In the genomic region with DNA sequence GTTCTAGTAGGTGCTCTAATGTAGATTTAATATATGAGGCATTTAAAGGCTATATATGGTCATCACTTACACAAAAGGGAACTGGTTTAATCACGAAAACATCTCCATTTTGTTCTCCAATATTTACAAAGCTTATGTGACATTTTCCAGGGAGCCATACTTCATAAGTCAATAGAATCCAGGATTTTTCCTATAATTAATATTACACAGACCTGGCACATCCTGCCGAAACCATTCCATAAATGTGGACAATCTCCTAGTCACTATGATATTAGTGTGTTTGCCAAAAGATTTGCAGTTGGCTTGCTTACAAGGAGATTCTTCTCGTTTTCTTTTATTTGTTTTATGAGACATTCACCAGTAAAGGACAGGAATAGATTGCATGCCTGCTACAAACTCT, we compare ENCODE assay signal across 26 cellular contexts.
"Had no signal": no experiment of that assay in that cellular context is flagged by ENCODE, and none has a peak within 500 bp of the region (broad histone marks: within the 10 kb centered on the region; RNA-seq: fewer than 3 reads in every experiment).

No MANE protein-coding gene starts in this region.

- H3K36me3 ChIP-seq: left lung, lower lobe of right lung, neural progenitor cell, neutrophil, ovary, right atrium auricular region, right lobe of liver, stomach, tibial nerve, uterus had no signal

- H3K27ac ChIP-seq: left lung, lower lobe of right lung, neural progenitor cell, neutrophil, ovary, right atrium auricular region, right lobe of liver, stomach, testis, tibial nerve, uterus had no signal

- ATAC-seq: left colon; left lung; lower lobe of right lung; naive thymus-derived CD8-positive, alpha-beta T cell; right lobe of liver; stimulated activated naive B cell treated with anti-CD40 and anti-IgM and Interleukin-4, amounts not matched to agents 10 μg/mL and 1 μg/mL and 100 μg/mL, for 72 hours; stimulated activated naive CD8-positive, alpha-beta T cell treated with anti-CD3 and anti-CD28 coated beads, Interleukin-15, Interleukin-2, amounts not matched to agents 100 U/mL and 50 U/mL, for 24 hours had no signal

- H3K4me2 ChIP-seq: neural progenitor cell, smooth muscle cell had no signal

- H3K4me3 ChIP-seq: left lung, lower lobe of right lung, neural progenitor cell, ovary, right atrium auricular region, right lobe of liver, smooth muscle cell, stomach, testis, tibial nerve, uterus had no signal

- H3K9ac ChIP-seq: neural progenitor cell had no signal

- H2AFZ ChIP-seq: neural progenitor cell had no signal

- DNase-seq: hypothalamus; immature natural killer cell; kidney; left colon; left lung; lower lobe of right lung; mammary epithelial cell; mesenchymal stem cell; naive thymus-derived CD8-positive, alpha-beta T cell; occipital lobe; ovary; right lobe of liver; stimulated activated CD4-positive, alpha-beta T cell treated with anti-CD3 and anti-CD28 coated beads, Interleukin-1b, Interleukin-23, amount 100 ng/mL, for 48 hours; stimulated activated CD4-positive, alpha-beta T cell treated with anti-CD3 and anti-CD28 coated beads, Interleukin-2, amount 100 ng/mL, for 48 hours; stimulated activated CD4-positive, alpha-beta T cell treated with anti-CD3 and anti-CD28 coated beads, Interleukin-4, amount 100 ng/mL, for 4 hours; stimulated activated CD8-positive, alpha-beta memory T cell treated with anti-CD3 and anti-CD28 coated beads, Interleukin-4, amount 100 ng/mL, for 48 hours; stimulated activated naive B cell treated with anti-CD40 and anti-IgM and Interleukin-4, amounts not matched to agents 10 μg/mL and 1 μg/mL and 100 μg/mL, for 72 hours; stimulated activated naive CD8-positive, alpha-beta T cell treated with anti-CD3 and anti-CD28 coated beads, Interleukin-15, Interleukin-2, amounts not matched to agents 100 U/mL and 50 U/mL, for 24 hours; stomach; testis; uterus had no signal

- H3K4me1 ChIP-seq: left lung, lower lobe of right lung, neural progenitor cell, right atrium auricular region, right lobe of liver, stomach, tibial nerve, uterus had no signal

- H3K27me3 ChIP-seq: left lung, neural progenitor cell, neutrophil, ovary, right atrium auricular region, right lobe of liver, stomach, testis, tibial nerve, uterus had no signal

- H3K9me3 ChIP-seq: left lung, lower lobe of right lung, neutrophil, ovary, right atrium auricular region, right lobe of liver, testis, tibial nerve, uterus had no signal
